ENCODE assay signal across 18 cellular contexts in genomic region chr6:122800906-122801305, GRCh38. TPM values are rescaled to one million over a fixed set of nuclear protein-coding genes. Genes with fewer than 3 reads are reported as not detected.
"Had no signal": no experiment of that assay in that cellular context is flagged by ENCODE, and none has a peak within 500 bp of the region (broad histone marks: within the 10 kb centered on the region; RNA-seq: fewer than 3 reads in every experiment).

No MANE protein-coding gene starts in this region.

- ATAC-seq: activated naive CD4-positive, alpha-beta T cell treated with anti-CD3 and anti-CD28 coated beads, Interleukin-2, amount 50 U/mL, for 72 hours; gastroesophageal sphincter; heart right ventricle; left cardiac atrium had no signal

- FAIRE-seq: astrocyte had no signal

- DNase-seq: activated CD4-positive, alpha-beta T cell treated with anti-CD3 and anti-CD28 coated beads, Interleukin-2, amount 50 U/mL, for 4 hours; activated gamma-delta T cell; adrenal gland; erythroblast; heart right ventricle; left cardiac atrium; stimulated activated CD4-positive, alpha-beta T cell treated with anti-CD3 and anti-CD28 coated beads, Interleukin-4, amount 100 ng/mL, for 1 hour; SW 1271; WERI-Rb-1 had no signal

RNA-seq across cellular contexts. Expression of gene FABP7, which starts 21.4 kb away (rescaled TPM):
- total RNA-seq: activated naive CD4-positive, alpha-beta T cell treated with anti-CD3 and anti-CD28 coated beads, Interleukin-2, amount 50 U/mL, for 72 hours; adrenal gland; heart right ventricle; myocyte; omental fat pad; posterior vena cava; skeletal muscle tissue; T-helper 2 cell treated with Interferon-gamma antibody and Interleukin-4, amounts not matched to agents 100 ng/mL and 5 ng/mL, for 36 hours; ureter had no signal
